In the genomic region with DNA sequence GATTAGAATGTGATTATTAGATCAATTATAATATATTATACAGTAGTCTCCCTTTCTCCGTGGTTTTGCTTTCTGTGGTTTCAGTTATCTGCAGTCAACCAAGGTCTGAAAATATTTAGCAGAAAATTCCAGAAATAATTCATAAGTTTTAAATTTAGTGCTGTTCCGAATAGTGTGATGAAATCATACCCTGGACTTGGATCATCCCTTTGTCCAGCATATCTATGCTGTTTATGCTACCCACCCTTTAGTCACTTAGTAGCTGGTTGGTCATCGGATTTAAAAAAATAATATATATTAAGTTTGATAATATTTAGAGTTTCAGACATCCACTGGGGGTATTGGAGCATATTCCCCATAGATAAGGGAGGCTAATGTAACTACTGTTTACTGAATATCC, we compare ENCODE assay signal across 21 cellular contexts.
"Had no signal": no experiment of that assay in that cellular context is flagged by ENCODE, and none has a peak within 500 bp of the region (broad histone marks: within the 10 kb centered on the region; RNA-seq: fewer than 3 reads in every experiment).

No MANE protein-coding gene starts in this region.

- H3K4me1 Mint-ChIP-seq: nephron progenitor cell had no signal

- H3K9me3 ChIP-seq: body of pancreas, colonic mucosa, thyroid gland had no signal

- ATAC-seq: body of pancreas, left lobe of liver, T-cell had no signal

- H3K36me3 ChIP-seq: colonic mucosa, thyroid gland had no signal

- DNase-seq: activated CD4-positive, CD25-positive, alpha-beta regulatory T cell treated with anti-CD3 and anti-CD28 coated beads, Interleukin-2, amount 50 U/mL, for 72 hours; activated CD8-positive, alpha-beta memory T cell treated with anti-CD3 and anti-CD28 coated beads for 24 hours; amygdala; body of pancreas; caudate nucleus; colonic mucosa; foreskin melanocyte; glutamatergic neuron; hippocampal formation; kidney; nephron progenitor cell; stimulated activated CD4-positive, alpha-beta T cell treated with anti-CD3 and anti-CD28 coated beads, Interleukin-2, amount 100 ng/mL, for 24 hours; stimulated activated naive CD4-positive, alpha-beta T cell treated with Interleukin-2 at 50 U/mL for 16 hours; T-cell; thyroid gland had no signal

- H3K9me3 Mint-ChIP-seq: mesothelial cell of epicardium, nephron progenitor cell, T-cell had no signal

- H3K27ac Mint-ChIP-seq: activated naive CD8-positive, alpha-beta T cell; nephron progenitor cell; progenitor cell of endocrine pancreas; T-cell had no signal

- H3K4me3 ChIP-seq: body of pancreas, colonic mucosa, lung, thyroid gland had no signal

- H3K27ac ChIP-seq: body of pancreas, colonic mucosa, thyroid gland had no signal

- H3K4me1 ChIP-seq: colonic mucosa, thyroid gland had no signal

- H3K27me3 ChIP-seq: body of pancreas, colonic mucosa, thyroid gland had no signal

- H3K27me3 Mint-ChIP-seq: activated naive CD8-positive, alpha-beta T cell; progenitor cell of endocrine pancreas; T-cell had no signal

- FAIRE-seq: endometrium had no signal

- H3K4me3 Mint-ChIP-seq: activated naive CD8-positive, alpha-beta T cell; mesothelial cell of epicardium; nephron progenitor cell; T-cell had no signal
